ENCODE assay signal across 22 cellular contexts in the genomic region with DNA sequence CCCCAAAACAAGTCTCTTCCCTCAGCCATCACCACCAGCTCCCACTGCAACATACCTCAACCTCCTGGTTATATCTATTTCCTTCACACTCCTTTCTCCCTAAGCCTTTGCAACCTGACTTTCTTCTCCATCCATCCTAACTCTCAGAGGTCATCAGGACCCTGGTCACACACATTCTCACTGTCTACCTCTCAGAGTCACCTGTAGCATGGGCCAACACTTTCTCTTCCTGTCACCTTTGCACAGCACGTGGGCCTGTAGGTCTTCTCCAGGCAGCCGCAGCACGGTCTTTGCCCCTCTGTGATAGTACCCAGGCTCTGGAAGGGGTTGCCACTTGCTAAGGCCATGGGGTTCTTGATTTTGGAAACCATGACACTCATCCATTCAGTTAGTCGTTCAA.
DNase-seq lines count a peak whose midpoint lies in the region; ATAC-seq, FAIRE-seq and TF ChIP-seq lines count a peak whose summit lies in the region.
"Had no signal": no experiment of that assay in that cellular context is flagged by ENCODE, and none has a peak within 500 bp of the region (broad histone marks: within the 10 kb centered on the region; RNA-seq: fewer than 3 reads in every experiment).

No MANE protein-coding gene starts in this region.

- H3K4me1 Mint-ChIP-seq in nephron progenitor cell: peaks cover 52% of the 10 kb centered on the region
- H3K4me1 Mint-ChIP-seq: CD4-positive, CD25-positive, alpha-beta regulatory T cell had no signal

- H3K9ac ChIP-seq in BLaER1 (peak overlapping the region; percentile 73), HUES6 (ENCODE audit: low read length) (no peak overlapping the region), H1 (replicated peaks in 1 of 4; ENCODE audit: extremely low read depth in 1 of 4, low read depth in 3 of 4, low read length in 3 of 4) (no peak overlapping the region), colonic mucosa (ENCODE audit: low read depth in 2 of 2, low read length in 2 of 2) (no peak overlapping the region)
- H3K9ac ChIP-seq: KMS-11 had no signal

- H3K4me2 ChIP-seq in BLaER1: peak overlapping the region; percentile 96
- peak overlapping the region; percentile 30 to 69; a peak in 3 of 4 replicates for H3K4me2 ChIP-seq in H1 (ENCODE audit: insufficient read depth in 1 of 2, low read depth in 2 of 2, low read length in 2 of 2)
- H3K4me2 ChIP-seq: KMS-11 had no signal

- peaks cover 5% of the 10 kb centered on the region for H3K27me3 Mint-ChIP-seq in nephron progenitor cell (ENCODE audit: low read depth, poor library complexity)
- H3K27me3 Mint-ChIP-seq: CD4-positive, CD25-positive, alpha-beta regulatory T cell had no signal

- H4K8ac ChIP-seq in H1 (ENCODE audit: extremely low read depth, insufficient read depth, low read length): no peak overlapping the region

- peak overlapping the region; percentile 94; the same call in 1 of the 2 replicates for H2BK5ac ChIP-seq in H1 (ENCODE audit: low read depth, low read length)

- no peaks in the 10 kb centered on the region for H3K79me1 ChIP-seq in H1 (ENCODE audit: low read depth, low read length)

- H3K4ac ChIP-seq in H1 (replicated peaks; ENCODE audit: insufficient read length, low read depth, low read length): peak overlapping the region; percentile 69

- no peak overlapping the region for H3K56ac ChIP-seq in H1 (replicated peaks; ENCODE audit: insufficient read length, low read depth, low read length)

- H3K4me3 ChIP-seq in BLaER1: peak overlapping the region; percentile 11; the same call in 1 of the 2 replicates
- 0 out of 2 replicates have a peak overlapping the region, but pooled peaks have one; percentile 7 for H3K4me3 ChIP-seq in HUES6 (ENCODE audit: low read depth, low read length)
- H3K4me3 ChIP-seq in H1 (ENCODE audit: extremely low read depth in 1 of 4, insufficient read depth in 2 of 4, low read depth in 3 of 4, low read length in 4 of 4): 0 out of 8 replicates have a peak overlapping the region, but pooled peaks of 1 of the 4 experiments have one; percentile 0
- no peak overlapping the region for H3K4me3 ChIP-seq in gastroesophageal sphincter
- no peak overlapping the region for H3K4me3 ChIP-seq in colonic mucosa
- H3K4me3 ChIP-seq: Peyer's patch had no signal

- TF ChIP-seq POLR2A in H1 (IDR thresholded peaks at IDR 0.05; ENCODE audit: control extremely low read depth in 1 of 2, low read depth in 2 of 2, low read length in 2 of 2) (no peak), gastroesophageal sphincter (IDR thresholded peaks at IDR 0.05) (no peak)

- no peaks in the 10 kb centered on the region for H3K9me3 ChIP-seq in BLaER1
- no peaks in the 10 kb centered on the region for H3K9me3 ChIP-seq in HUES6 (ENCODE audit: control insufficient read depth, insufficient read depth, low read depth, low read length)
- no peaks in the 10 kb centered on the region for H3K9me3 ChIP-seq in H1 (ENCODE audit: insufficient read depth in 2 of 2, low read depth in 1 of 2, low read length in 1 of 2)
- no peaks in the 10 kb centered on the region for H3K9me3 ChIP-seq in gastroesophageal sphincter
- no peaks in the 10 kb centered on the region for H3K9me3 ChIP-seq in colonic mucosa

- H3K27me3 ChIP-seq in BLaER1 (no peaks in the 10 kb centered on the region), HUES6 (ENCODE audit: control insufficient read depth, insufficient read depth, low read length) (no peaks in the 10 kb centered on the region), H1 (replicated peaks in 1 of 4; ENCODE audit: control insufficient read depth in 3 of 4, extremely low read depth in 1 of 4, insufficient read depth in 3 of 4, low read length in 3 of 4) (no peaks in the 10 kb centered on the region), gastroesophageal sphincter (peaks cover 4% of the 10 kb centered on the region), colonic mucosa (no peaks in the 10 kb centered on the region)
- H3K27me3 ChIP-seq: Peyer's patch had no signal

- H3K4me1 ChIP-seq in BLaER1 (peaks cover 86% of the 10 kb centered on the region), HUES6 (ENCODE audit: control insufficient read depth, insufficient read depth, low read length) (peaks cover 56% of the 10 kb centered on the region), H1 (replicated peaks in 1 of 4; ENCODE audit: control insufficient read depth in 3 of 4, insufficient read depth in 4 of 4, low read length in 3 of 4) (peaks cover 8 to 36% (median 27%) of the 10 kb centered on the region in 4 experiments), gastroesophageal sphincter (peaks cover 0 to 13% (median 0%) of the 10 kb centered on the region in 3 donors), colonic mucosa (peaks cover 7% of the 10 kb centered on the region)
- H3K4me1 ChIP-seq: Peyer's patch had no signal

- H3K18ac ChIP-seq in H1 (ENCODE audit: extremely low read depth, low read length): peak overlapping the region; percentile 81

- no peaks in the 10 kb centered on the region for H3K36me3 Mint-ChIP-seq in nephron progenitor cell (ENCODE audit: low read depth)
- H3K36me3 Mint-ChIP-seq: CD4-positive, CD25-positive, alpha-beta regulatory T cell had no signal

- CTCF ChIA-PET in H1 (lab: Charles Lee; ENCODE audit: partially characterized antibody): interaction anchor here (0.9 to 2.2 kb wide), 5 partner anchors 10 to 34 kb away, joined by 3 to 7 read pairs (median 4); no protein-coding TSS in a partner anchor

- H3K36me3 ChIP-seq in BLaER1: no peaks in the 10 kb centered on the region
- H3K36me3 ChIP-seq in HUES6 (ENCODE audit: control insufficient read depth, insufficient read depth, low read length): no peaks in the 10 kb centered on the region
- H3K36me3 ChIP-seq in H1 (ENCODE audit: control insufficient read depth in 2 of 4, insufficient read depth in 4 of 4, low read length in 3 of 4): no peaks in the 10 kb centered on the region
- no peaks in the 10 kb centered on the region for H3K36me3 ChIP-seq in gastroesophageal sphincter
- H3K36me3 ChIP-seq in colonic mucosa: no peaks in the 10 kb centered on the region
- H3K36me3 ChIP-seq: Peyer's patch had no signal

- peak overlapping the region; percentile 67 for H2BK120ac ChIP-seq in H1 (replicated peaks; ENCODE audit: low read depth, low read length)

- H3K27ac ChIP-seq in BLaER1 (peak overlapping the region; percentile 91), HUES6 (ENCODE audit: low read depth, low read length) (no peak overlapping the region), H1 (ENCODE audit: low read depth, low read length) (no peak overlapping the region), gastroesophageal sphincter (no peak overlapping the region), colonic mucosa (no peak overlapping the region)
- H3K27ac ChIP-seq: HL-60, KMS-11, Peyer's patch had no signal

- WGBS in H1 (ENCODE audit: extremely low coverage in 1 of 2, insufficient coverage in 1 of 2, insufficient read length in 1 of 2, insufficient replicate concordance in 2 of 2, low coverage in 1 of 2, low lambda C conversion rate in 2 of 2, missing lambda C conversion rate in 1 of 2), 2 experiments: 72% methylated on average over 4 of the region's 4 CpGs; no CpG with 5 or more reads in 1 of the 2 experiments
- 55% methylated on average over 4 of the region's 4 CpGs; no CpG with 5 or more reads in 1 of the 2 donors for WGBS in gastroesophageal sphincter (ENCODE audit: low coverage in 1 of 2), 2 donors

- FAIRE-seq in H1 (lab: Jason Lieb, UNC): no peak

- peak overlapping the region; percentile 18 for H4K5ac ChIP-seq in H1 (ENCODE audit: insufficient read length, low read depth, low read length)

- H3K4me3 Mint-ChIP-seq in nephron progenitor cell: no peak overlapping the region
- H3K4me3 Mint-ChIP-seq: CD4-positive, CD25-positive, alpha-beta regulatory T cell had no signal

- TF ChIP-seq EP300 in H1 (IDR thresholded peaks at IDR 0.05; ENCODE audit: borderline replicate concordance in 1 of 2, low read depth in 2 of 2, low read length in 2 of 2) (no peak), gastroesophageal sphincter (IDR thresholded peaks at IDR 0.05) (no peak)

- no peak overlapping the region for H3K23ac ChIP-seq in H1 (ENCODE audit: insufficient read length)

- peak overlapping the region; percentile 69 for H2AK5ac ChIP-seq in H1 (ENCODE audit: low read depth, low read length)

- peak overlapping the region; percentile 99 for H2BK12ac ChIP-seq in H1 (ENCODE audit: low read depth, low read length)

- H4K91ac ChIP-seq in H1 (replicated peaks; ENCODE audit: insufficient read length, low read length): peak overlapping the region; percentile 28

- H3K23me2 ChIP-seq in H1 (ENCODE audit: low read depth, low read length): no peaks in the 10 kb centered on the region; the same call in 1 of the 2 replicates

- no peak for DNase-seq in H1 (ENCODE audit: low read depth in 1 of 2, low spot score in 2 of 2)
- DNase-seq in nephron progenitor cell: no peak
- no peak for DNase-seq in activated CD8-positive, alpha-beta memory T cell treated with anti-CD3 and anti-CD28 coated beads, Interleukin-2, amount 50 U/mL, for 4 hours
- no peak for DNase-seq in colonic mucosa
- DNase-seq: CD4-positive, CD25-positive, alpha-beta regulatory T cell; COR-L47; DMS79 treated with DMSO at 0.1 percent for 48 hours; IMR-90; NCI-H1436 treated with DMSO at 0.1 percent for 48 hours; NCI-H2081; NCI-H2171; NCI-H524; NCI-H774; NK-92 treated with Interleukin-12 subunit alpha and Interleukin-12 subunit beta, amount 100 ng/mL, for 24 hours; Peyer's patch had no signal

- TF ChIP-seq CTCF in H1 (IDR thresholded peaks at IDR 0.05; ENCODE audit: control extremely low read depth in 1 of 3, insufficient read depth in 1 of 3, low read depth in 1 of 3, low read length in 3 of 3) (no peak), nephron progenitor cell (IDR thresholded peaks at IDR 0.05) (no peak), gastroesophageal sphincter (IDR thresholded peaks at IDR 0.05) (no peak), colonic mucosa (IDR thresholded peaks at IDR 0.05) (no peak)

- ATAC-seq in gastroesophageal sphincter (no peak), GM19023 (IDR thresholded peaks at IDR 0.05; ENCODE audit: unreplicated experiment) (no peak)
- ATAC-seq: SK-N-SH treated with all-trans-retinoic acid at 6 μM for 48 hours had no signal

- no peak for TF ChIP-seq RAD21 in H1 (IDR thresholded peaks at IDR 0.05 in 1 of 2, conservative IDR thresholded peaks at IDR 0.05 in 1 of 2; ENCODE audit: low read depth in 2 of 2, low read length in 2 of 2)

- no peak overlapping the region for H2AFZ ChIP-seq in H1 (ENCODE audit: low read length)

- H2BK15ac ChIP-seq in H1 (ENCODE audit: low read length): 0 out of 2 replicates have a peak overlapping the region, but pooled peaks have one; percentile 47

- H4K20me1 ChIP-seq in BLaER1 (no peaks in the 10 kb centered on the region), H1 (replicated peaks in 1 of 2; ENCODE audit: control insufficient read depth in 1 of 2, insufficient read depth in 2 of 2, low read length in 2 of 2) (no peaks in the 10 kb centered on the region)

- H3K9me3 Mint-ChIP-seq in nephron progenitor cell: peaks cover 4% of the 10 kb centered on the region

- H3K79me2 ChIP-seq in H1 (ENCODE audit: control insufficient read depth in 1 of 2, insufficient read depth in 2 of 2, low read length in 2 of 2): no peaks in the 10 kb centered on the region

- peak overlapping the region; percentile 88 for H2BK20ac ChIP-seq in H1 (ENCODE audit: low read length)

- POLR2A ChIA-PET in H1 (lab: Charles Lee; ENCODE audit: partially characterized antibody): no interaction called here

- intact Hi-C loops in colonic mucosa (cut with DNase I): no loop called here

- no peak overlapping the region for H3K14ac ChIP-seq in H1 (ENCODE audit: insufficient read length)

- peak overlapping the region; percentile 90 for H3K27ac Mint-ChIP-seq in nephron progenitor cell

Comparison
In these comparisons a context has a peak if more than half of its experiments do, and no peak if none do; other contexts are left out.
1. H3K4me3 ChIP-seq: peak in BLaER1 (single experiment) and HUES6 (single experiment); none in gastroesophageal sphincter (0 of 2) and colonic mucosa (single experiment).